ENCODE assay signal across 36 cellular contexts in the genomic region with DNA sequence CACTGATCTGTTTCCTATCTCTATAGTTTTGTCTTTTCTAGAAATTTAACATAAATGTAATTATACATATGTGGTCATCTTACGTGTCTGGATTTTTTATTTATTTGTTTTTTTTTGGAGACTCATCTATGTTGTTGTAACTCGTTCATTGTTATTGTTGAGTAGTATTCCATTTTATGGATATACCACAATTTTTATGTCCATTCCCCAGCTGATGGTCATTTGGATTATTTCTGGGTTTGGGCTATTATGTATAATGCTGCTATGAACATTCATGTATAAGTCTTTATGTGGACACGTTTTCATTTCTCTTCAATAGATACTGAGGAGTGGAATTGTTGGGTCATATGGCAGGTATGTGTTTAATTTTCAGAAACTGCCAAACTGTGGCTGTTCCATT.
"Had no signal": no experiment of that assay in that cellular context is flagged by ENCODE, and none has a peak within 500 bp of the region (broad histone marks: within the 10 kb centered on the region; RNA-seq: fewer than 3 reads in every experiment).

No MANE protein-coding gene starts in this region.

- H3K36me3 ChIP-seq: MG63 had no signal

- H3K9me3 ChIP-seq: MG63 had no signal

- H3K27me3 ChIP-seq: MG63 had no signal

- H3K4me3 ChIP-seq: MG63 had no signal

- DNase-seq: Karpas-422, Kasumi-1, MG63, MM.1S, MV-4-11, NCI-H1048, NCI-H1092, NCI-H1092 treated with DMSO at 0.1 percent for 48 hours, NCI-H1105, NCI-H1105 treated with DMSO at 0.1 percent for 48 hours, NCI-H1417, NCI-H1417 treated with DMSO at 0.1 percent for 48 hours, NCI-H1436, NCI-H1436 treated with DMSO at 0.1 percent for 48 hours, NCI-H146, NCI-H1694, NCI-H1694 treated with DMSO at 0.1 percent for 48 hours, NCI-H187, NCI-H187 treated with DMSO at 0.1 percent for 48 hours, NCI-H1930, NCI-H2029, NCI-H2029 treated with DMSO at 0.1 percent for 48 hours, NCI-H2081, NCI-H2081 treated with DMSO at 0.1 percent for 48 hours, NCI-H2107, NCI-H2171, NCI-H2171 treated with DMSO at 0.1 percent for 48 hours, NCI-H2227 treated with DMSO at 0.1 percent for 48 hours, NCI-H226, NCI-H345, NCI-H446, NCI-H446 treated with DMSO at 0.1 percent for 48 hours, NCI-H510A, NCI-H510A treated with DMSO at 0.1 percent for 48 hours, NCI-H524, NCI-H524 treated with DMSO at 0.1 percent for 48 hours had no signal
